1 cellular context compared by ENCODE assay signal in the genomic region with DNA sequence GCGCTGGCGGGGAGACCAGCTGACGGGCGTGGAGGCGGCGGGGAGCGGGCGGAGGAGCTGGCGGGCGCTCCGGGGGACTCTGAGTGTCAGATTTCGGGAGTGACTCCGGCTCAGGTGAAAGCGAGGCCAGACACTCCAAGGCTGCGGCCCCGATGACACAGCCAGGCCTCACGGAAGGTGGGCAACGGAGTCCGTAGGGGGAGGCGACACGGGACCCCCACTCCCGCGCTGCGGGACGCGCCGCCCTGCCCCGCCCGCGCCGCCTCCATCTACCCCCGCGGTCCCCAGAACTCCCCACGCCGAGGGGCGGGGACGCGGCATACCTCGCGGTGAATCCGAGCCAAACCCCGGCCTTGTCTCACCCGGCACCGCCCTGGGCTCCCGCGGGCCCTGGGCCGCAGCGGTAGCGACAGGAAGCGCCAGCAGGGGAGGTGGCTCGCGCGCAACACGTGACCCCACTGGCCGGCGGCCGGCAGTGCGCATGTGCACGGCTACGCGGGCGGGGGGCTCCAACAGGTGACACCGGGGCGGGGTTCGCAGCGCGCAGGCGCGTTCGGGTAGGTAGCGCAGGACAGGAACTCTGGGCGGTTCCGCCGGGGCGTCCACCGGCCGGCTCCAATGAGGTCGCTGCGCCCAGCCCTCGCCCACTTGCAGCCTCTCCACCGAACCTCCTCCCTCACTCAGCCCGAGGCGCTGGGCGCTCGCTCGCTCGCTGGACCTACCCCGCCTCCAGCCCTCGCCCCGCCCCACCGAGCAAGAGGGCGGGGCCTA.
TF ChIP-seq lines count a peak whose summit lies in the region.

A gene with protein sequence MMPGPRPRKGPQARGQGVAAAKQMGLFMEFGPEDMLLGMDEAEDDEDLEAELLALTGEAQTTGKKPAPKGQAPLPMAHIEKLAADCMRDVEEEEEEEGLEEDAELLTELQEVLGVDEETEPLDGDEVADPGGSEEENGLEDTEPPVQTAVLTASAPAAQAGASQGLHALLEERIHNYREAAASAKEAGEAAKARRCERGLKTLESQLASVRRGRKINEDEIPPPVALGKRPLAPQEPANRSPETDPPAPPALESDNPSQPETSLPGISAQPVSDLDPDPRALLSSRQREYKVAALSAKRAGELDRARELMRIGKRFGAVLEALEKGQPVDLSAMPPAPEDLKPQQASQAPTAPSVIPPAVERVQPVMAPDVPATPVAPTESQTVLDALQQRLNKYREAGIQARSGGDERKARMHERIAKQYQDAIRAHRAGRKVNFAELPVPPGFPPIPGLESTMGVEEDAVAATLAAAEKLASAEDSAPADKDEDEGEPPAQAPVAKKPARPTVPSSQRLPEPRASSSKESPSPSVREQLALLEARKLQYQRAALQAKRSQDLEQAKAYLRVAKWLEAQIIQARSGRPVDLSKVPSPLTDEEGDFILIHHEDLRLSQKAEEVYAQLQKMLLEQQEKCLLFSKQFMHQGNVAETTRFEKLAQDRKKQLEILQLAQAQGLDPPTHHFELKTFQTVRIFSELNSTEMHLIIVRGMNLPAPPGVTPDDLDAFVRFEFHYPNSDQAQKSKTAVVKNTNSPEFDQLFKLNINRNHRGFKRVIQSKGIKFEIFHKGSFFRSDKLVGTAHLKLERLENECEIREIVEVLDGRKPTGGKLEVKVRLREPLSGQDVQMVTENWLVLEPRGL (minus strand): TSS at position 460 of the 771 bp plus-strand sequence. CDS start 1,585 bp downstream, outside the sequence.

TF ChIP-seq in K562, 482 proteins besides CTCF, POLR2A, EP300 and RAD21 (continued from another document and continues in another):
- TF ChIP-seq, protein P1, sequence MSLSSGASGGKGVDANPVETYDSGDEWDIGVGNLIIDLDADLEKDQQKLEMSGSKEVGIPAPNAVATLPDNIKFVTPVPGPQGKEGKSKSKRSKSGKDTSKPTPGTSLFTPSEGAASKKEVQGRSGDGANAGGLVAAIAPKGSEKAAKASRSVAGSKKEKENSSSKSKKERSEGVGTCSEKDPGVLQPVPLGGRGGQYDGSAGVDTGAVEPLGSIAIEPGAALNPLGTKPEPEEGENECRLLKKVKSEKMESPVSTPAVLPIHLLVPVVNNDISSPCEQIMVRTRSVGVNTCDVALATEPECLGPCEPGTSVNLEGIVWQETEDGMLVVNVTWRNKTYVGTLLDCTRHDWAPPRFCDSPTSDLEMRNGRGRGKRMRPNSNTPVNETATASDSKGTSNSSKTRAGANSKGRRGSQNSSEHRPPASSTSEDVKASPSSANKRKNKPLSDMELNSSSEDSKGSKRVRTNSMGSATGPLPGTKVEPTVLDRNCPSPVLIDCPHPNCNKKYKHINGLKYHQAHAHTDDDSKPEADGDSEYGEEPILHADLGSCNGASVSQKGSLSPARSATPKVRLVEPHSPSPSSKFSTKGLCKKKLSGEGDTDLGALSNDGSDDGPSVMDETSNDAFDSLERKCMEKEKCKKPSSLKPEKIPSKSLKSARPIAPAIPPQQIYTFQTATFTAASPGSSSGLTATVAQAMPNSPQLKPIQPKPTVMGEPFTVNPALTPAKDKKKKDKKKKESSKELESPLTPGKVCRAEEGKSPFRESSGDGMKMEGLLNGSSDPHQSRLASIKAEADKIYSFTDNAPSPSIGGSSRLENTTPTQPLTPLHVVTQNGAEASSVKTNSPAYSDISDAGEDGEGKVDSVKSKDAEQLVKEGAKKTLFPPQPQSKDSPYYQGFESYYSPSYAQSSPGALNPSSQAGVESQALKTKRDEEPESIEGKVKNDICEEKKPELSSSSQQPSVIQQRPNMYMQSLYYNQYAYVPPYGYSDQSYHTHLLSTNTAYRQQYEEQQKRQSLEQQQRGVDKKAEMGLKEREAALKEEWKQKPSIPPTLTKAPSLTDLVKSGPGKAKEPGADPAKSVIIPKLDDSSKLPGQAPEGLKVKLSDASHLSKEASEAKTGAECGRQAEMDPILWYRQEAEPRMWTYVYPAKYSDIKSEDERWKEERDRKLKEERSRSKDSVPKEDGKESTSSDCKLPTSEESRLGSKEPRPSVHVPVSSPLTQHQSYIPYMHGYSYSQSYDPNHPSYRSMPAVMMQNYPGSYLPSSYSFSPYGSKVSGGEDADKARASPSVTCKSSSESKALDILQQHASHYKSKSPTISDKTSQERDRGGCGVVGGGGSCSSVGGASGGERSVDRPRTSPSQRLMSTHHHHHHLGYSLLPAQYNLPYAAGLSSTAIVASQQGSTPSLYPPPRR (CRISPR knock-in tag; IDR thresholded peaks at IDR 0.05; ENCODE audit: borderline replicate concordance): no peak
- TF ChIP-seq NCOA6 (IDR thresholded peaks at IDR 0.05): no peak
- no peak for TF ChIP-seq TCFL5 (CRISPR knock-in tag; conservative IDR thresholded peaks at IDR 0.05)
- TF ChIP-seq FOXP1 (CRISPR knock-in tag; IDR thresholded peaks at IDR 0.05): peak; percentile 91
- TF ChIP-seq, protein P2, sequence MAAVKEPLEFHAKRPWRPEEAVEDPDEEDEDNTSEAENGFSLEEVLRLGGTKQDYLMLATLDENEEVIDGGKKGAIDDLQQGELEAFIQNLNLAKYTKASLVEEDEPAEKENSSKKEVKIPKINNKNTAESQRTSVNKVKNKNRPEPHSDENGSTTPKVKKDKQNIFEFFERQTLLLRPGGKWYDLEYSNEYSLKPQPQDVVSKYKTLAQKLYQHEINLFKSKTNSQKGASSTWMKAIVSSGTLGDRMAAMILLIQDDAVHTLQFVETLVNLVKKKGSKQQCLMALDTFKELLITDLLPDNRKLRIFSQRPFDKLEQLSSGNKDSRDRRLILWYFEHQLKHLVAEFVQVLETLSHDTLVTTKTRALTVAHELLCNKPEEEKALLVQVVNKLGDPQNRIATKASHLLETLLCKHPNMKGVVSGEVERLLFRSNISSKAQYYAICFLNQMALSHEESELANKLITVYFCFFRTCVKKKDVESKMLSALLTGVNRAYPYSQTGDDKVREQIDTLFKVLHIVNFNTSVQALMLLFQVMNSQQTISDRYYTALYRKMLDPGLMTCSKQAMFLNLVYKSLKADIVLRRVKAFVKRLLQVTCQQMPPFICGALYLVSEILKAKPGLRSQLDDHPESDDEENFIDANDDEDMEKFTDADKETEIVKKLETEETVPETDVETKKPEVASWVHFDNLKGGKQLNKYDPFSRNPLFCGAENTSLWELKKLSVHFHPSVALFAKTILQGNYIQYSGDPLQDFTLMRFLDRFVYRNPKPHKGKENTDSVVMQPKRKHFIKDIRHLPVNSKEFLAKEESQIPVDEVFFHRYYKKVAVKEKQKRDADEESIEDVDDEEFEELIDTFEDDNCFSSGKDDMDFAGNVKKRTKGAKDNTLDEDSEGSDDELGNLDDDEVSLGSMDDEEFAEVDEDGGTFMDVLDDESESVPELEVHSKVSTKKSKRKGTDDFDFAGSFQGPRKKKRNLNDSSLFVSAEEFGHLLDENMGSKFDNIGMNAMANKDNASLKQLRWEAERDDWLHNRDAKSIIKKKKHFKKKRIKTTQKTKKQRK (IDR thresholded peaks at IDR 0.05; ENCODE audit: borderline replicate concordance, low read depth, low read length): no peak
- TF ChIP-seq, protein P3, sequence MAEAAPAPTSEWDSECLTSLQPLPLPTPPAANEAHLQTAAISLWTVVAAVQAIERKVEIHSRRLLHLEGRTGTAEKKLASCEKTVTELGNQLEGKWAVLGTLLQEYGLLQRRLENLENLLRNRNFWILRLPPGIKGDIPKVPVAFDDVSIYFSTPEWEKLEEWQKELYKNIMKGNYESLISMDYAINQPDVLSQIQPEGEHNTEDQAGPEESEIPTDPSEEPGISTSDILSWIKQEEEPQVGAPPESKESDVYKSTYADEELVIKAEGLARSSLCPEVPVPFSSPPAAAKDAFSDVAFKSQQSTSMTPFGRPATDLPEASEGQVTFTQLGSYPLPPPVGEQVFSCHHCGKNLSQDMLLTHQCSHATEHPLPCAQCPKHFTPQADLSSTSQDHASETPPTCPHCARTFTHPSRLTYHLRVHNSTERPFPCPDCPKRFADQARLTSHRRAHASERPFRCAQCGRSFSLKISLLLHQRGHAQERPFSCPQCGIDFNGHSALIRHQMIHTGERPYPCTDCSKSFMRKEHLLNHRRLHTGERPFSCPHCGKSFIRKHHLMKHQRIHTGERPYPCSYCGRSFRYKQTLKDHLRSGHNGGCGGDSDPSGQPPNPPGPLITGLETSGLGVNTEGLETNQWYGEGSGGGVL (CRISPR knock-in tag; IDR thresholded peaks at IDR 0.05): no peak
- peak; percentile 83 for TF ChIP-seq RBM22 (IDR thresholded peaks at IDR 0.05; ENCODE audit: low read depth, low read length, poor library complexity, severe bottlenecking)
- peak; percentile 40 for TF ChIP-seq SETDB1 (IDR thresholded peaks at IDR 0.05; ENCODE audit: low read length)
- TF ChIP-seq KAT7 (CRISPR knock-in tag; IDR thresholded peaks at IDR 0.05; ENCODE audit: borderline replicate concordance): no peak; the same call in 1 of the 2 replicates
- no peak for TF ChIP-seq ZNF146 (CRISPR knock-in tag; IDR thresholded peaks at IDR 0.05; ENCODE audit: unreplicated experiment)
- TF ChIP-seq, protein P4, sequence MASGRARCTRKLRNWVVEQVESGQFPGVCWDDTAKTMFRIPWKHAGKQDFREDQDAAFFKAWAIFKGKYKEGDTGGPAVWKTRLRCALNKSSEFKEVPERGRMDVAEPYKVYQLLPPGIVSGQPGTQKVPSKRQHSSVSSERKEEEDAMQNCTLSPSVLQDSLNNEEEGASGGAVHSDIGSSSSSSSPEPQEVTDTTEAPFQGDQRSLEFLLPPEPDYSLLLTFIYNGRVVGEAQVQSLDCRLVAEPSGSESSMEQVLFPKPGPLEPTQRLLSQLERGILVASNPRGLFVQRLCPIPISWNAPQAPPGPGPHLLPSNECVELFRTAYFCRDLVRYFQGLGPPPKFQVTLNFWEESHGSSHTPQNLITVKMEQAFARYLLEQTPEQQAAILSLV (tag; IDR thresholded peaks at IDR 0.05): no peak
- TF ChIP-seq RBM34 (IDR thresholded peaks at IDR 0.05; ENCODE audit: borderline replicate concordance, insufficient read depth, low read length): peak; percentile 93; the same call in 1 of the 2 replicates
- no peak for TF ChIP-seq SMARCB1 (IDR thresholded peaks at IDR 0.05; ENCODE audit: insufficient read length, low read depth)
- no peak; the same call in 1 of the 2 replicates for TF ChIP-seq ZNF143 (CRISPR knock-in tag; IDR thresholded peaks at IDR 0.05)
- peak; percentile 4; the same call in 1 of the 2 replicates for TF ChIP-seq JUND (IDR thresholded peaks at IDR 0.05; ENCODE audit: borderline replicate concordance, low read depth, low read length)
- peak; percentile 30; the same call in 1 of the 3 replicates for TF ChIP-seq JUND (tag; IDR thresholded peaks at IDR 0.05; ENCODE audit: borderline replicate concordance, low read depth, low read length)
- 0 out of 2 replicates have a peak, but pooled peaks have one; percentile 5 for TF ChIP-seq STAG1 (CRISPR knock-in tag; IDR thresholded peaks at IDR 0.05; ENCODE audit: borderline replicate concordance)
- no peak for TF ChIP-seq EHMT2 (IDR thresholded peaks at IDR 0.05)
- no peak for TF ChIP-seq ZNF586 (CRISPR knock-in tag; conservative IDR thresholded peaks at IDR 0.05)
- TF ChIP-seq, protein P5, sequence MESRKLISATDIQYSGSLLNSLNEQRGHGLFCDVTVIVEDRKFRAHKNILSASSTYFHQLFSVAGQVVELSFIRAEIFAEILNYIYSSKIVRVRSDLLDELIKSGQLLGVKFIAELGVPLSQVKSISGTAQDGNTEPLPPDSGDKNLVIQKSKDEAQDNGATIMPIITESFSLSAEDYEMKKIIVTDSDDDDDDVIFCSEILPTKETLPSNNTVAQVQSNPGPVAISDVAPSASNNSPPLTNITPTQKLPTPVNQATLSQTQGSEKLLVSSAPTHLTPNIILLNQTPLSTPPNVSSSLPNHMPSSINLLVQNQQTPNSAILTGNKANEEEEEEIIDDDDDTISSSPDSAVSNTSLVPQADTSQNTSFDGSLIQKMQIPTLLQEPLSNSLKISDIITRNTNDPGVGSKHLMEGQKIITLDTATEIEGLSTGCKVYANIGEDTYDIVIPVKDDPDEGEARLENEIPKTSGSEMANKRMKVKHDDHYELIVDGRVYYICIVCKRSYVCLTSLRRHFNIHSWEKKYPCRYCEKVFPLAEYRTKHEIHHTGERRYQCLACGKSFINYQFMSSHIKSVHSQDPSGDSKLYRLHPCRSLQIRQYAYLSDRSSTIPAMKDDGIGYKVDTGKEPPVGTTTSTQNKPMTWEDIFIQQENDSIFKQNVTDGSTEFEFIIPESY (CRISPR knock-in tag; IDR thresholded peaks at IDR 0.05): peak; percentile 48; the same call in 1 of the 2 replicates
- TF ChIP-seq, protein P6, sequence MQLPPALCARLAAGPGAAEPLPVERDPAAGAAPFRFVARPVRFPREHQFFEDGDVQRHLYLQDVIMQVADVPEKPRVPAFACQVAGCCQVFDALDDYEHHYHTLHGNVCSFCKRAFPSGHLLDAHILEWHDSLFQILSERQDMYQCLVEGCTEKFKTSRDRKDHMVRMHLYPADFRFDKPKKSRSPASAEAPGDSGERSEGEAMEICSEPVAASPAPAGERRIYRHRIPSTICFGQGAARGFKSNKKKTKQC (CRISPR knock-in tag; IDR thresholded peaks at IDR 0.05): no peak; the same call in 1 of the 2 replicates
- TF ChIP-seq, protein P7, sequence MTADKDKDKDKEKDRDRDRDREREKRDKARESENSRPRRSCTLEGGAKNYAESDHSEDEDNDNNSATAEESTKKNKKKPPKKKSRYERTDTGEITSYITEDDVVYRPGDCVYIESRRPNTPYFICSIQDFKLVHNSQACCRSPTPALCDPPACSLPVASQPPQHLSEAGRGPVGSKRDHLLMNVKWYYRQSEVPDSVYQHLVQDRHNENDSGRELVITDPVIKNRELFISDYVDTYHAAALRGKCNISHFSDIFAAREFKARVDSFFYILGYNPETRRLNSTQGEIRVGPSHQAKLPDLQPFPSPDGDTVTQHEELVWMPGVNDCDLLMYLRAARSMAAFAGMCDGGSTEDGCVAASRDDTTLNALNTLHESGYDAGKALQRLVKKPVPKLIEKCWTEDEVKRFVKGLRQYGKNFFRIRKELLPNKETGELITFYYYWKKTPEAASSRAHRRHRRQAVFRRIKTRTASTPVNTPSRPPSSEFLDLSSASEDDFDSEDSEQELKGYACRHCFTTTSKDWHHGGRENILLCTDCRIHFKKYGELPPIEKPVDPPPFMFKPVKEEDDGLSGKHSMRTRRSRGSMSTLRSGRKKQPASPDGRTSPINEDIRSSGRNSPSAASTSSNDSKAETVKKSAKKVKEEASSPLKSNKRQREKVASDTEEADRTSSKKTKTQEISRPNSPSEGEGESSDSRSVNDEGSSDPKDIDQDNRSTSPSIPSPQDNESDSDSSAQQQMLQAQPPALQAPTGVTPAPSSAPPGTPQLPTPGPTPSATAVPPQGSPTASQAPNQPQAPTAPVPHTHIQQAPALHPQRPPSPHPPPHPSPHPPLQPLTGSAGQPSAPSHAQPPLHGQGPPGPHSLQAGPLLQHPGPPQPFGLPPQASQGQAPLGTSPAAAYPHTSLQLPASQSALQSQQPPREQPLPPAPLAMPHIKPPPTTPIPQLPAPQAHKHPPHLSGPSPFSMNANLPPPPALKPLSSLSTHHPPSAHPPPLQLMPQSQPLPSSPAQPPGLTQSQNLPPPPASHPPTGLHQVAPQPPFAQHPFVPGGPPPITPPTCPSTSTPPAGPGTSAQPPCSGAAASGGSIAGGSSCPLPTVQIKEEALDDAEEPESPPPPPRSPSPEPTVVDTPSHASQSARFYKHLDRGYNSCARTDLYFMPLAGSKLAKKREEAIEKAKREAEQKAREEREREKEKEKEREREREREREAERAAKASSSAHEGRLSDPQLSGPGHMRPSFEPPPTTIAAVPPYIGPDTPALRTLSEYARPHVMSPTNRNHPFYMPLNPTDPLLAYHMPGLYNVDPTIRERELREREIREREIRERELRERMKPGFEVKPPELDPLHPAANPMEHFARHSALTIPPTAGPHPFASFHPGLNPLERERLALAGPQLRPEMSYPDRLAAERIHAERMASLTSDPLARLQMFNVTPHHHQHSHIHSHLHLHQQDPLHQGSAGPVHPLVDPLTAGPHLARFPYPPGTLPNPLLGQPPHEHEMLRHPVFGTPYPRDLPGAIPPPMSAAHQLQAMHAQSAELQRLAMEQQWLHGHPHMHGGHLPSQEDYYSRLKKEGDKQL (CRISPR knock-in tag; IDR thresholded peaks at IDR 0.05; ENCODE audit: borderline replicate concordance): 0 out of 2 replicates have a peak, but pooled peaks have one; percentile 63
- no peak for TF ChIP-seq ARID1B (IDR thresholded peaks at IDR 0.05)
- TF ChIP-seq JUN (IDR thresholded peaks at IDR 0.05; ENCODE audit: borderline replicate concordance, low read depth, low read length): peak; percentile 62; the same call in 1 of the 2 replicates
- TF ChIP-seq JUN (CRISPR knock-in tag; IDR thresholded peaks at IDR 0.05; ENCODE audit: borderline replicate concordance): peak; percentile 47; the same call in 1 of the 2 replicates
- TF ChIP-seq HDAC6 (IDR thresholded peaks at IDR 0.05; ENCODE audit: low read depth, low read length): no peak
